16 cellular contexts compared by ENCODE assay signal in genomic region chr1:113036639-113037321, GRCh38. TPM values are rescaled to one million over a fixed set of nuclear protein-coding genes. Genes with fewer than 3 reads are reported as not detected.
DNase-seq lines count a peak whose midpoint lies in the region; ATAC-seq and TF ChIP-seq lines count a peak whose summit lies in the region.
"Had no signal": no experiment of that assay in that cellular context is flagged by ENCODE, and none has a peak within 500 bp of the region (broad histone marks: within the 10 kb centered on the region; RNA-seq: fewer than 3 reads in every experiment).

No MANE protein-coding gene starts in this region.

- intact Hi-C loops in natural killer cell (cut with micrococcal nuclease) (no loop called here), mammary epithelial cell (cut with micrococcal nuclease) (no loop called here)

- H3K27ac ChIP-seq in mammary epithelial cell (ENCODE audit: insufficient read depth, low read depth, low read length) = peak overlapping the region; percentile 19
- H3K27ac ChIP-seq: ascending aorta, vagina had no signal

- no peak overlapping the region for H3K4me3 ChIP-seq in mammary epithelial cell (replicated peaks in 1 of 3; ENCODE audit: insufficient read depth in 1 of 3, low read depth in 2 of 3, low read length in 3 of 3)
- H3K4me3 ChIP-seq: ascending aorta, lung, vagina had no signal

- no peak for TF ChIP-seq CTCF in natural killer cell (IDR thresholded peaks at IDR 0.05)
- no peak for TF ChIP-seq CTCF in mammary epithelial cell (conservative IDR thresholded peaks at IDR 0.05 in 1 of 2, IDR thresholded peaks at IDR 0.05 in 1 of 2; ENCODE audit: extremely low read depth in 1 of 2, insufficient read depth in 1 of 2, low read depth in 1 of 2, low read length in 2 of 2)

- CTCF ChIA-PET in mammary epithelial cell (lab: Charles Lee; ENCODE audit: low non-redundant PET) = no interaction called here

- H3K4me1 Mint-ChIP-seq in natural killer cell treated with Interleukin-12 subunit alpha and Interleukin-12 subunit beta and Interleukin-15 and Interleukin-18, amount 100 ng/mL, for 72 hours (ENCODE audit: low read depth in 2 of 2) = peaks cover 7 to 20% of the 10 kb centered on the region in 2 donors
- peaks cover 4% of the 10 kb centered on the region in 2 donors for H3K4me1 Mint-ChIP-seq in natural killer cell

- no peak overlapping the region for H3K4me2 ChIP-seq in mammary epithelial cell (ENCODE audit: insufficient read depth, low read depth, low read length)

- WGBS in mammary epithelial cell (ENCODE audit: low coverage, missing lambda C conversion rate) = 94% methylated on average over 2 of the region's 2 CpGs

- no TSS peak for BruUV-seq in mammary epithelial cell (replicated peaks; lab: Mats Ljungman, UMichigan)

- peak; percentile 43 to 68 for ATAC-seq in natural killer cell treated with Interleukin-12 subunit alpha and Interleukin-12 subunit beta and Interleukin-15 and Interleukin-18, amount 100 ng/mL, for 72 hours
- ATAC-seq in natural killer cell (no peak), HG03378 (IDR thresholded peaks at IDR 0.05; ENCODE audit: unreplicated experiment) (peak; percentile 69), HG03108 (IDR thresholded peaks at IDR 0.05; ENCODE audit: unreplicated experiment) (no peak)
- ATAC-seq: activated CD4-positive, CD25-positive, alpha-beta regulatory T cell treated with anti-CD3 and anti-CD28 coated beads, Interleukin-2, amount 50 U/mL, for 24 hours; activated T-cell treated with anti-CD3 and anti-CD28 coated beads, Interleukin-2, amount 50 U/mL, for 4 hours; SK-N-SH treated with all-trans-retinoic acid at 6 μM for 48 hours had no signal

- H3K79me2 ChIP-seq in mammary epithelial cell (ENCODE audit: insufficient read depth, low read length) = no peaks in the 10 kb centered on the region

- in situ Hi-C loops in mammary epithelial cell (cut with MboI; ENCODE audit: low sequenced_read_pairs in 2 of 2) = no loop called here

- peaks cover 34% of the 10 kb centered on the region for H3K4me1 ChIP-seq in mammary epithelial cell (ENCODE audit: insufficient read depth, low read length)
- H3K4me1 ChIP-seq: ascending aorta, vagina had no signal

- H3K9me3 ChIP-seq in mammary epithelial cell (replicated peaks; ENCODE audit: insufficient read depth, low read length) = no peaks in the 10 kb centered on the region
- H3K9me3 ChIP-seq: ascending aorta, Caco-2, vagina had no signal

- no peak for DNase-seq in natural killer cell treated with Interleukin-12 subunit alpha and Interleukin-12 subunit beta and Interleukin-15 and Interleukin-18, amount 100 ng/mL, for 72 hours (ENCODE audit: low spot score)
- DNase-seq in natural killer cell (no peak), mammary epithelial cell (peak; percentile 84), stromal cell of bone marrow (ENCODE audit: low read depth) (peak; percentile 32), SHP77 (lab: John Stamatoyannopoulos, UW) (no peak), nucleus accumbens (lab: John Stamatoyannopoulos, UW) (no peak)
- DNase-seq: activated T-cell treated with anti-CD3 and anti-CD28 coated beads, Interleukin-2, amount 50 U/mL, for 4 hours; Caco-2; NCI-H748 treated with DMSO at 0.1 percent for 48 hours had no signal

- H3K27me3 Mint-ChIP-seq in natural killer cell treated with Interleukin-12 subunit alpha and Interleukin-12 subunit beta and Interleukin-15 and Interleukin-18, amount 100 ng/mL, for 72 hours = no peaks in the 10 kb centered on the region
- H3K27me3 Mint-ChIP-seq in natural killer cell (ENCODE audit: low read depth in 2 of 2) = no peaks in the 10 kb centered on the region

- no peak overlapping the region for H3K4me3 Mint-ChIP-seq in natural killer cell treated with Interleukin-12 subunit alpha and Interleukin-12 subunit beta and Interleukin-15 and Interleukin-18, amount 100 ng/mL, for 72 hours
- H3K4me3 Mint-ChIP-seq in natural killer cell = no peak overlapping the region
- H3K4me3 Mint-ChIP-seq: activated T-cell treated with anti-CD3 and anti-CD28 coated beads, Interleukin-2, amount 50 U/mL, for 4 hours had no signal

- no peak overlapping the region for H3K27ac Mint-ChIP-seq in natural killer cell treated with Interleukin-12 subunit alpha and Interleukin-12 subunit beta and Interleukin-15 and Interleukin-18, amount 100 ng/mL, for 72 hours
- no peak overlapping the region for H3K27ac Mint-ChIP-seq in natural killer cell

- H3K36me3 ChIP-seq in mammary epithelial cell (ENCODE audit: insufficient read depth, low read length) = no peaks in the 10 kb centered on the region
- H3K36me3 ChIP-seq: ascending aorta, vagina had no signal

- peak overlapping the region; percentile 2 for H2AFZ ChIP-seq in mammary epithelial cell (ENCODE audit: low read depth, low read length)

- no peaks in the 10 kb centered on the region for H3K9me3 Mint-ChIP-seq in natural killer cell treated with Interleukin-12 subunit alpha and Interleukin-12 subunit beta and Interleukin-15 and Interleukin-18, amount 100 ng/mL, for 72 hours
- H3K9me3 Mint-ChIP-seq in natural killer cell = no peaks in the 10 kb centered on the region
- H3K9me3 Mint-ChIP-seq: activated T-cell treated with anti-CD3 and anti-CD28 coated beads, Interleukin-2, amount 50 U/mL, for 4 hours had no signal

- no peaks in the 10 kb centered on the region for H3K36me3 Mint-ChIP-seq in natural killer cell treated with Interleukin-12 subunit alpha and Interleukin-12 subunit beta and Interleukin-15 and Interleukin-18, amount 100 ng/mL, for 72 hours
- no peaks in the 10 kb centered on the region for H3K36me3 Mint-ChIP-seq in natural killer cell

- H3K9ac ChIP-seq in mammary epithelial cell (ENCODE audit: insufficient read depth, low read length) = no peak overlapping the region

- dilution Hi-C loops in mammary epithelial cell (cut with HindIII; ENCODE audit: low sequenced_read_pairs) = no loop called here

- no peaks in the 10 kb centered on the region for H4K20me1 ChIP-seq in mammary epithelial cell (ENCODE audit: insufficient read depth, low read length)

- no peaks in the 10 kb centered on the region for H3K27me3 ChIP-seq in mammary epithelial cell (ENCODE audit: insufficient read depth, low read length)
- H3K27me3 ChIP-seq: ascending aorta, vagina had no signal

RNA-seq across cellular contexts. Expression of gene LRIG2, which starts 36.2 kb away (rescaled TPM):
- 10 to 100 TPM; 13.0 to 20.8 TPM for total RNA-seq in natural killer cell treated with Interleukin-12 subunit alpha and Interleukin-12 subunit beta and Interleukin-15 and Interleukin-18, amount 100 ng/mL, for 72 hours
- total RNA-seq in natural killer cell (10 to 100 TPM; 20.2 to 28.5 (median 23.7) TPM), mammary epithelial cell (10 to 100 TPM; 11.6 to 17.3 TPM)
- polyA plus RNA-seq in mammary epithelial cell = 4.6 TPM
- polyA minus RNA-seq in mammary epithelial cell = 7.1 TPM

Comparison
In these comparisons a context has a peak if more than half of its experiments do, and no peak if none do; other contexts are left out.
1. ATAC-seq: peak in natural killer cell treated with Interleukin-12 subunit alpha and Interleukin-12 subunit beta and Interleukin-15 and Interleukin-18, amount 100 ng/mL, for 72 hours (2 of 2) and HG03378 (single experiment); none in natural killer cell (0 of 3) and HG03108 (single experiment).
2. DNase-seq: peak in mammary epithelial cell (single experiment) and stromal cell of bone marrow (single experiment); none in natural killer cell treated with Interleukin-12 subunit alpha and Interleukin-12 subunit beta and Interleukin-15 and Interleukin-18, amount 100 ng/mL, for 72 hours (single experiment), natural killer cell (single experiment), SHP77 (0 of 2) and nucleus accumbens (0 of 56).